Comparison of ENCODE assay signal across 2 cellular contexts in the genomic region with DNA sequence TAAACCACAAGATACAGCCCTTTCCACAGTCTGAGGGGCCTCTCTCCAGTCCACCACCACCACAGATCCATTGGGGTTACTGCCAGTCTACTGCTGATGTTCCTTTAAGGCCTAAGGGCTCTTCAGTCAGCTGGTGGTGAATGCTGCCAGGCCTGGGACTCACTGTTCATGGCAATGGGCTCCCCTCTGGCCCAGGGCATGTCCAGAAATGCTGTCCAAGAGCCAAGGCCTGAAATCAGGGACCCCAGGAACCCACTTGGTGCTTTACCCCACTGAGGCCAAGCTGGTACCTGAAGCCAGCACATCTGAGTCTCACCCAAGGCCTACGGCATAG.
TF ChIP-seq lines count a peak whose summit lies in the region.

No MANE protein-coding gene starts in this region.

TF ChIP-seq in SK-N-SH, 30 proteins besides CTCF, POLR2A, EP300 and RAD21 (continued from another document):
- TF ChIP-seq ZBTB33 (IDR thresholded peaks at IDR 0.05; ENCODE audit: borderline replicate concordance, low read depth) (no peak), NRF1 (IDR thresholded peaks at IDR 0.05; ENCODE audit: low read depth, low read length) (no peak), RXRA (IDR thresholded peaks at IDR 0.05; ENCODE audit: borderline replicate concordance, low read depth) (no peak), CHD2 (IDR thresholded peaks at IDR 0.05; ENCODE audit: low read length, partially characterized antibody) (no peak)
TF ChIP-seq in SK-N-SH: peak in this region for 0.

TF ChIP-seq in SK-N-SH treated with all-trans-retinoic acid at 6 μM for 48 hours, 23 proteins besides CTCF, POLR2A, EP300 and RAD21 (continued from another document):
- TF ChIP-seq CREB5 (CRISPR knock-in tag; IDR thresholded peaks at IDR 0.05; ENCODE audit: low read depth), result no peak
- TF ChIP-seq BACH2 (CRISPR knock-in tag; IDR thresholded peaks at IDR 0.05; ENCODE audit: borderline replicate concordance), result no peak
- TF ChIP-seq, protein P1, sequence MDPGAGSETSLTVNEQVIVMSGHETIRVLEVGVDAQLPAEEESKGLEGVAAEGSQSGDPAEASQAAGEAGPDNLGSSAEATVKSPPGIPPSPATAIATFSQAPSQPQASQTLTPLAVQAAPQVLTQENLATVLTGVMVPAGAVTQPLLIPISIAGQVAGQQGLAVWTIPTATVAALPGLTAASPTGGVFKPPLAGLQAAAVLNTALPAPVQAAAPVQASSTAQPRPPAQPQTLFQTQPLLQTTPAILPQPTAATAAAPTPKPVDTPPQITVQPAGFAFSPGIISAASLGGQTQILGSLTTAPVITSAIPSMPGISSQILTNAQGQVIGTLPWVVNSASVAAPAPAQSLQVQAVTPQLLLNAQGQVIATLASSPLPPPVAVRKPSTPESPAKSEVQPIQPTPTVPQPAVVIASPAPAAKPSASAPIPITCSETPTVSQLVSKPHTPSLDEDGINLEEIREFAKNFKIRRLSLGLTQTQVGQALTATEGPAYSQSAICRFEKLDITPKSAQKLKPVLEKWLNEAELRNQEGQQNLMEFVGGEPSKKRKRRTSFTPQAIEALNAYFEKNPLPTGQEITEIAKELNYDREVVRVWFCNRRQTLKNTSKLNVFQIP (CRISPR knock-in tag; IDR thresholded peaks at IDR 0.05; ENCODE audit: borderline replicate concordance, low read depth), result no peak
- TF ChIP-seq RARB (CRISPR knock-in tag; IDR thresholded peaks at IDR 0.05), result no peak
- TF ChIP-seq ARNTL (CRISPR knock-in tag; IDR thresholded peaks at IDR 0.05; ENCODE audit: borderline replicate concordance, low read depth), result no peak
- no peak for TF ChIP-seq ESRRG (CRISPR knock-in tag; IDR thresholded peaks at IDR 0.05)
- no peak for TF ChIP-seq ZC3H10 (CRISPR knock-in tag; IDR thresholded peaks at IDR 0.05)
- no peak for TF ChIP-seq OSR1 (CRISPR knock-in tag; IDR thresholded peaks at IDR 0.05)
- no peak for TF ChIP-seq TOX (CRISPR knock-in tag; IDR thresholded peaks at IDR 0.05; ENCODE audit: borderline replicate concordance)
- TF ChIP-seq, protein P2, sequence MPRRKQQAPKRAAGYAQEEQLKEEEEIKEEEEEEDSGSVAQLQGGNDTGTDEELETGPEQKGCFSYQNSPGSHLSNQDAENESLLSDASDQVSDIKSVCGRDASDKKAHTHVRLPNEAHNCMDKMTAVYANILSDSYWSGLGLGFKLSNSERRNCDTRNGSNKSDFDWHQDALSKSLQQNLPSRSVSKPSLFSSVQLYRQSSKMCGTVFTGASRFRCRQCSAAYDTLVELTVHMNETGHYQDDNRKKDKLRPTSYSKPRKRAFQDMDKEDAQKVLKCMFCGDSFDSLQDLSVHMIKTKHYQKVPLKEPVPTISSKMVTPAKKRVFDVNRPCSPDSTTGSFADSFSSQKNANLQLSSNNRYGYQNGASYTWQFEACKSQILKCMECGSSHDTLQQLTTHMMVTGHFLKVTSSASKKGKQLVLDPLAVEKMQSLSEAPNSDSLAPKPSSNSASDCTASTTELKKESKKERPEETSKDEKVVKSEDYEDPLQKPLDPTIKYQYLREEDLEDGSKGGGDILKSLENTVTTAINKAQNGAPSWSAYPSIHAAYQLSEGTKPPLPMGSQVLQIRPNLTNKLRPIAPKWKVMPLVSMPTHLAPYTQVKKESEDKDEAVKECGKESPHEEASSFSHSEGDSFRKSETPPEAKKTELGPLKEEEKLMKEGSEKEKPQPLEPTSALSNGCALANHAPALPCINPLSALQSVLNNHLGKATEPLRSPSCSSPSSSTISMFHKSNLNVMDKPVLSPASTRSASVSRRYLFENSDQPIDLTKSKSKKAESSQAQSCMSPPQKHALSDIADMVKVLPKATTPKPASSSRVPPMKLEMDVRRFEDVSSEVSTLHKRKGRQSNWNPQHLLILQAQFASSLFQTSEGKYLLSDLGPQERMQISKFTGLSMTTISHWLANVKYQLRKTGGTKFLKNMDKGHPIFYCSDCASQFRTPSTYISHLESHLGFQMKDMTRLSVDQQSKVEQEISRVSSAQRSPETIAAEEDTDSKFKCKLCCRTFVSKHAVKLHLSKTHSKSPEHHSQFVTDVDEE (CRISPR knock-in tag; IDR thresholded peaks at IDR 0.05), result no peak
- TF ChIP-seq ZNF8 (CRISPR knock-in tag; IDR thresholded peaks at IDR 0.05), result no peak
- TF ChIP-seq ZNF70 (CRISPR knock-in tag; IDR thresholded peaks at IDR 0.05), result no peak
